Comparison of ENCODE assay signal across 34 cellular contexts in the genomic region with DNA sequence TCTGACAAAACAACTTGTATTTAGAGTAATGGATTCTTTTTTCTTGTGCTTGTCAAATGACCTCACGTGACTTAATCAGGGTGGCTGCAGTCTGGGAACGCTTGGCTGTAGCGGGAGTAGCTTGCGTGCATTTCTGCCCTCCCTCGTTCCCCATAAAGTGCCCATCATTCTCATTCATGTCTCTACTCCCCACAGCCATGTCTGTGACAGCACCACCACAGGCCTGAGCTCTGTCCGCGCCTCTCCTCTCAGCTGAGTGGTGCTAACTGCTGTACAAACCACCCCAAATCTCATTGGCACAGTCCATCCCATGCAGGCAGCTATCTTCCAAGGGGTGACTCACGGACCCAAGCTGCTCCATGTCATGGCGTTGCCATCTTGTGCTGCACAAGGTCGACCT.
"Had no signal": no experiment of that assay in that cellular context is flagged by ENCODE, and none has a peak within 500 bp of the region (broad histone marks: within the 10 kb centered on the region; RNA-seq: fewer than 3 reads in every experiment).

No MANE protein-coding gene starts in this region.

- H3K27ac ChIP-seq: adrenal gland, body of pancreas, esophagus muscularis mucosa, foreskin keratinocyte, gastrocnemius medialis had no signal

- H3K27me3 Mint-ChIP-seq: activated CD4-positive, alpha-beta memory T cell treated with anti-CD3 and anti-CD28 coated beads for 36 hours; activated CD8-positive, alpha-beta memory T cell treated with anti-CD3 and anti-CD28 coated beads, Interleukin-2, amount 10 ng/mL, durations not matched to agents 7 days and 5 days had no signal

- H3K27ac Mint-ChIP-seq: activated CD4-positive, alpha-beta memory T cell treated with anti-CD3 and anti-CD28 coated beads for 36 hours; activated CD4-positive, alpha-beta T cell treated with anti-CD3 and anti-CD28 coated beads for 36 hours; activated CD4-positive, alpha-beta T cell treated with anti-CD3 and anti-CD28 coated beads, Interleukin-2, amount 10 ng/mL, durations not matched to agents 24 days and 14 days; activated CD8-positive, alpha-beta memory T cell treated with anti-CD3 and anti-CD28 coated beads, Interleukin-2, amount 10 ng/mL, durations not matched to agents 7 days and 5 days; activated CD8-positive, alpha-beta T cell treated with anti-CD3 and anti-CD28 coated beads, Interleukin-2, amount 10 ng/mL, durations not matched to agents 7 days and 5 days; activated naive CD4-positive, alpha-beta T cell treated with anti-CD3 and anti-CD28 coated beads for 36 hours; activated naive CD4-positive, alpha-beta T cell treated with anti-CD3 and anti-CD28 coated beads, Interleukin-2, amount 50 U/mL, for 24 hours; activated naive CD8-positive, alpha-beta T cell treated with anti-CD3 and anti-CD28 coated beads for 36 hours; activated naive CD8-positive, alpha-beta T cell treated with anti-CD3 and anti-CD28 coated beads, Interleukin-2, amount 50 U/mL, for 24 hours; activated T-helper 1 cell treated with anti-CD3 and anti-CD28 coated beads, Interleukin-12 subunit alpha, Interleukin-12 subunit beta, Interleukin-2, Interleukin-4 antibody, amounts not matched to agents 30 ng/mL and 10 ng/mL and 1 ng/mL, durations not matched to agents 14 hours and 24 hours and 36 hours; activated T-helper 2 cell treated with anti-CD3 and anti-CD28 coated beads, Interferon-gamma antibody, Interleukin-2, Interleukin-4, amounts not matched to agents 10 μg/mL and 5 μg/mL and 100 μg/mL, durations not matched to agents 14 hours and 24 hours and 36 hours; effector memory CD8-positive, alpha-beta T cell; T-cell; T-helper 1 cell treated with Interleukin-12 subunit alpha and Interleukin-12 subunit beta and Interleukin-4 antibody, amounts not matched to agents 30 μg/mL and 1 μg/mL, for 36 hours had no signal

- H3K9me3 Mint-ChIP-seq: activated CD4-positive, alpha-beta memory T cell treated with anti-CD3 and anti-CD28 coated beads for 36 hours; activated CD4-positive, alpha-beta T cell treated with anti-CD3 and anti-CD28 coated beads, Interleukin-2, amount 10 ng/mL, durations not matched to agents 24 days and 14 days; activated naive CD4-positive, alpha-beta T cell treated with anti-CD3 and anti-CD28 coated beads for 36 hours; activated naive CD4-positive, alpha-beta T cell treated with anti-CD3 and anti-CD28 coated beads, Interleukin-2, amount 50 U/mL, for 24 hours; activated naive CD8-positive, alpha-beta T cell treated with anti-CD3 and anti-CD28 coated beads for 36 hours; activated naive CD8-positive, alpha-beta T cell treated with anti-CD3 and anti-CD28 coated beads, Interleukin-2, amount 50 U/mL, for 24 hours; activated T-helper 1 cell treated with anti-CD3 and anti-CD28 coated beads, Interleukin-12 subunit alpha, Interleukin-12 subunit beta, Interleukin-2, Interleukin-4 antibody, amounts not matched to agents 30 ng/mL and 10 ng/mL and 1 ng/mL, durations not matched to agents 14 hours and 24 hours and 36 hours; activated T-helper 2 cell treated with anti-CD3 and anti-CD28 coated beads, Interferon-gamma antibody, Interleukin-2, Interleukin-4, amounts not matched to agents 10 μg/mL and 5 μg/mL and 100 μg/mL, durations not matched to agents 14 hours and 24 hours and 36 hours; effector memory CD8-positive, alpha-beta T cell; T-cell; T-helper 1 cell treated with Interleukin-12 subunit alpha and Interleukin-12 subunit beta and Interleukin-4 antibody, amounts not matched to agents 30 μg/mL and 1 μg/mL, for 36 hours had no signal

- H3K27me3 ChIP-seq: adrenal gland, body of pancreas, esophagus muscularis mucosa, foreskin keratinocyte, gastrocnemius medialis had no signal

- H3K4me3 ChIP-seq: adrenal gland, body of pancreas, esophagus muscularis mucosa, gastrocnemius medialis had no signal

- H3K4me1 ChIP-seq: adrenal gland, body of pancreas, esophagus muscularis mucosa, foreskin keratinocyte, gastrocnemius medialis had no signal

- DNase-seq: activated CD4-positive, alpha-beta memory T cell treated with anti-CD3 and anti-CD28 coated beads for 36 hours; activated CD4-positive, alpha-beta T cell treated with anti-CD3 and anti-CD28 coated beads for 36 hours; activated CD4-positive, alpha-beta T cell treated with anti-CD3 and anti-CD28 coated beads, Interleukin-2, amount 10 ng/mL, durations not matched to agents 24 days and 14 days; activated CD4-positive, CD25-positive, alpha-beta regulatory T cell; activated CD4-positive, CD25-positive, alpha-beta regulatory T cell treated with anti-CD3 and anti-CD28 coated beads, Interleukin-2, amount 50 U/mL, for 72 hours; activated CD8-positive, alpha-beta memory T cell treated with anti-CD3 and anti-CD28 coated beads, Interleukin-2, amount 10 ng/mL, durations not matched to agents 7 days and 5 days; activated CD8-positive, alpha-beta memory T cell treated with anti-CD3 and anti-CD28 coated beads, Interleukin-2, amount 50 U/mL, for 4 hours; activated CD8-positive, alpha-beta T cell treated with anti-CD3 and anti-CD28 coated beads, Interleukin-2, amount 10 ng/mL, durations not matched to agents 7 days and 5 days; activated effector memory CD4-positive, alpha-beta T cell treated with anti-CD3 and anti-CD28 coated beads, Interleukin-2, amount 50 U/mL, for 16 hours; activated naive CD4-positive, alpha-beta T cell treated with anti-CD3 and anti-CD28 coated beads for 36 hours; activated naive CD8-positive, alpha-beta T cell treated with anti-CD3 and anti-CD28 coated beads for 36 hours; activated naive CD8-positive, alpha-beta T cell treated with anti-CD3 and anti-CD28 coated beads, Interleukin-2, amount 50 U/mL, for 24 hours; activated T-cell treated with anti-CD3 and anti-CD28 coated beads, Interleukin-2, amount 50 U/mL, for 1 hour; activated T-cell treated with anti-CD3 and anti-CD28 coated beads, Interleukin-2, amount 50 U/mL, for 48 hours; adrenal gland; amygdala; aorta; body of pancreas; caudate nucleus; cortex of kidney; dermis blood vessel endothelial cell; effector CD4-positive, alpha-beta T cell; effector memory CD8-positive, alpha-beta T cell; erythroblast; foreskin keratinocyte; gastrocnemius medialis; glutamatergic neuron; T-cell; T1000 had no signal

- H3K36me3 Mint-ChIP-seq: activated CD4-positive, alpha-beta memory T cell treated with anti-CD3 and anti-CD28 coated beads for 36 hours; activated CD8-positive, alpha-beta memory T cell treated with anti-CD3 and anti-CD28 coated beads, Interleukin-2, amount 10 ng/mL, durations not matched to agents 7 days and 5 days; activated naive CD4-positive, alpha-beta T cell treated with anti-CD3 and anti-CD28 coated beads, Interleukin-2, amount 50 U/mL, for 24 hours; activated naive CD8-positive, alpha-beta T cell treated with anti-CD3 and anti-CD28 coated beads for 36 hours; T-cell had no signal

- H3K36me3 ChIP-seq: adrenal gland, esophagus muscularis mucosa, gastrocnemius medialis had no signal

- H3K9me3 ChIP-seq: adrenal gland, body of pancreas, esophagus muscularis mucosa, gastrocnemius medialis had no signal

- ATAC-seq: activated CD4-positive, alpha-beta T cell treated with anti-CD3 and anti-CD28 coated beads for 36 hours; activated CD8-positive, alpha-beta memory T cell treated with anti-CD3 and anti-CD28 coated beads, Interleukin-2, amount 10 ng/mL, durations not matched to agents 7 days and 5 days; activated CD8-positive, alpha-beta T cell treated with anti-CD3 and anti-CD28 coated beads, Interleukin-2, amount 10 ng/mL, durations not matched to agents 7 days and 5 days; activated naive CD8-positive, alpha-beta T cell treated with anti-CD3 and anti-CD28 coated beads, Interleukin-2, amount 50 U/mL, for 24 hours; body of pancreas; effector memory CD8-positive, alpha-beta T cell; foreskin keratinocyte; gastrocnemius medialis; T-cell had no signal

- H3K4me1 Mint-ChIP-seq: activated CD4-positive, alpha-beta T cell treated with anti-CD3 and anti-CD28 coated beads for 36 hours; activated CD4-positive, alpha-beta T cell treated with anti-CD3 and anti-CD28 coated beads, Interleukin-2, amount 10 ng/mL, durations not matched to agents 24 days and 14 days; activated CD8-positive, alpha-beta memory T cell treated with anti-CD3 and anti-CD28 coated beads, Interleukin-2, amount 10 ng/mL, durations not matched to agents 7 days and 5 days; activated naive CD4-positive, alpha-beta T cell treated with anti-CD3 and anti-CD28 coated beads, Interleukin-2, amount 50 U/mL, for 24 hours; activated naive CD8-positive, alpha-beta T cell treated with anti-CD3 and anti-CD28 coated beads for 36 hours; activated naive CD8-positive, alpha-beta T cell treated with anti-CD3 and anti-CD28 coated beads, Interleukin-2, amount 50 U/mL, for 24 hours; T-cell had no signal

- H3K4me3 Mint-ChIP-seq: activated CD4-positive, alpha-beta memory T cell treated with anti-CD3 and anti-CD28 coated beads for 36 hours; activated CD4-positive, alpha-beta T cell treated with anti-CD3 and anti-CD28 coated beads for 36 hours; activated CD4-positive, alpha-beta T cell treated with anti-CD3 and anti-CD28 coated beads, Interleukin-2, amount 10 ng/mL, durations not matched to agents 24 days and 14 days; activated CD8-positive, alpha-beta memory T cell treated with anti-CD3 and anti-CD28 coated beads, Interleukin-2, amount 10 ng/mL, durations not matched to agents 7 days and 5 days; activated CD8-positive, alpha-beta T cell treated with anti-CD3 and anti-CD28 coated beads, Interleukin-2, amount 10 ng/mL, durations not matched to agents 7 days and 5 days; activated naive CD4-positive, alpha-beta T cell treated with anti-CD3 and anti-CD28 coated beads for 36 hours; activated naive CD4-positive, alpha-beta T cell treated with anti-CD3 and anti-CD28 coated beads, Interleukin-2, amount 50 U/mL, for 24 hours; activated naive CD8-positive, alpha-beta T cell treated with anti-CD3 and anti-CD28 coated beads for 36 hours; activated naive CD8-positive, alpha-beta T cell treated with anti-CD3 and anti-CD28 coated beads, Interleukin-2, amount 50 U/mL, for 24 hours; activated T-helper 1 cell treated with anti-CD3 and anti-CD28 coated beads, Interleukin-12 subunit alpha, Interleukin-12 subunit beta, Interleukin-2, Interleukin-4 antibody, amounts not matched to agents 30 ng/mL and 10 ng/mL and 1 ng/mL, durations not matched to agents 14 hours and 24 hours and 36 hours; effector memory CD8-positive, alpha-beta T cell; T-cell; T-helper 1 cell treated with Interleukin-12 subunit alpha and Interleukin-12 subunit beta and Interleukin-4 antibody, amounts not matched to agents 30 μg/mL and 1 μg/mL, for 36 hours had no signal
